ENCODE assay signal across 8 cellular contexts in the genomic region with DNA sequence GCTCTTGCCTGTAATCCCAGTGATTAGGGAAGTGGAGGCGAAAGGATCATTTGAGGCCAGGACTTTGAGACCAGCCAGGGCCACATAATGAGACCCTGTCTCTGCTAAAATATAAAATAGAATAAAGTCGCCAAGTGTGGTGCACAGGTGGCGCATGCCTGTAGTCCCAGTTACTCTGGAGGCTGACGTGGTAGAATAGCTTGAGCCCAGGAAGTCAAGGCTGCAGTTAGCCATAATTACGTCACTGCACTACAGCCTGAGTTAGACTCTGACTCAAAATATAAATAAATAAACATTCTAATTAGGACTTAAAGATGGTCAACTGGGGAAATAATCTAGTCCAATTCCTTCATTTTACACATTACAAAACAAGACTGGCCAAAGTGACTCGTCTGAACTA. TPM values are rescaled to one million over a fixed set of nuclear protein-coding genes. Genes with fewer than 3 reads are reported as not detected.
DNase-seq lines count a peak whose midpoint lies in the region; ATAC-seq, FAIRE-seq and TF ChIP-seq lines count a peak whose summit lies in the region.

No MANE protein-coding gene starts in this region.

- H3K36me3 ChIP-seq in Karpas-422 (ENCODE audit: insufficient read depth, low read length) (peaks cover 30% of the 10 kb centered on the region), osteoblast (ENCODE audit: insufficient read depth, low read length) (peaks cover 38% of the 10 kb centered on the region)

- H3K4me3 ChIP-seq in Karpas-422 (ENCODE audit: low read length) (peak overlapping the region; percentile 84), osteoblast (ENCODE audit: insufficient read depth, low read length) (peak overlapping the region; percentile 100)

- FAIRE-seq in HTR-8/SVneo (lab: Jason Lieb, UNC) = no peak

- H2AFZ ChIP-seq in Karpas-422 (ENCODE audit: low read length) = no peak overlapping the region
- H2AFZ ChIP-seq in osteoblast (ENCODE audit: low read length) = peak overlapping the region; percentile 76

- peak overlapping the region; percentile 85 for H3K9ac ChIP-seq in Karpas-422 (ENCODE audit: low read length)

- peak overlapping the region; percentile 50 for H3K27ac ChIP-seq in Karpas-422 (ENCODE audit: low read length)
- peak overlapping the region; percentile 100 for H3K27ac ChIP-seq in osteoblast (ENCODE audit: low read depth, low read length)

- H3K4me1 ChIP-seq in Karpas-422 (ENCODE audit: low read length) (peaks cover 14% of the 10 kb centered on the region), osteoblast (ENCODE audit: insufficient read depth, low read length) (peaks cover 8% of the 10 kb centered on the region)

- H3K79me2 ChIP-seq in Karpas-422 (ENCODE audit: low read length) (peaks cover 29% of the 10 kb centered on the region), osteoblast (ENCODE audit: insufficient read depth, low read length) (peaks cover 33% of the 10 kb centered on the region)

- H3K27me3 ChIP-seq in Karpas-422 (ENCODE audit: low read length) (no peaks in the 10 kb centered on the region), osteoblast (ENCODE audit: insufficient read depth, low read length) (no peaks in the 10 kb centered on the region)

- no peaks in the 10 kb centered on the region; the same call in 1 of the 2 replicates for H3K9me2 ChIP-seq in Karpas-422 (replicated peaks; ENCODE audit: insufficient read depth, low read length)

- H3K4me2 ChIP-seq in Karpas-422 (ENCODE audit: low read depth, low read length, poor library complexity, severe bottlenecking) (peak overlapping the region; percentile 75), osteoblast (ENCODE audit: insufficient read depth, low read length) (peak overlapping the region; percentile 93)

- peaks cover 21% of the 10 kb centered on the region; the same call in 1 of the 2 replicates for H4K20me1 ChIP-seq in Karpas-422 (ENCODE audit: insufficient read depth, low read depth, low read length)
- H4K20me1 ChIP-seq in osteoblast (ENCODE audit: insufficient read depth, low read length) = peaks cover 16% of the 10 kb centered on the region

- no peak for TF ChIP-seq CTCF in osteoblast (IDR thresholded peaks at IDR 0.05; ENCODE audit: extremely low read depth, low read depth, low read length)

- DNase-seq in SKM-1 treated with dmso at 0.1 percent for 144 hours (lab: John Stamatoyannopoulos, UW; ENCODE audit: unreplicated experiment) = peak; percentile 3
- DNase-seq in SKM-1 (lab: John Stamatoyannopoulos, UW; ENCODE audit: unreplicated experiment) = no peak
- DNase-seq in Karpas-422 = peak; percentile 70
- DNase-seq in activated CD4-positive, alpha-beta T cell treated with anti-CD3 and anti-CD28 coated beads for 4 hours = peak; percentile 23 to 40
- peak; percentile 71 for DNase-seq in fibroblast of gingiva (ENCODE audit: low read depth)
- no peak for DNase-seq in osteoblast (ENCODE audit: insufficient read length, low spot score, missing footprints)
- DNase-seq in HTR-8/SVneo (ENCODE audit: insufficient read length, low spot score) = no peak

- H3K9me3 ChIP-seq in Karpas-422 (ENCODE audit: low read length) (no peaks in the 10 kb centered on the region), osteoblast (ENCODE audit: low read depth, low read length) (no peaks in the 10 kb centered on the region)

- ATAC-seq in HG02588 (IDR thresholded peaks at IDR 0.05; ENCODE audit: unreplicated experiment) = no peak

RNA-seq across cellular contexts. Expression of a gene that starts 0.8 kb away (rescaled TPM):
- 405 and 471 TPM in 2 replicates for total RNA-seq in Karpas-422 (2014; rRNA removed; shearing (Covaris generic); ENCODE audit: low replicate concordance)
- total RNA-seq in osteoblast = 183 and 202 TPM in 2 replicates

RNA-seq across cellular contexts. Expression of a gene that starts 10.7 kb away (rescaled TPM):
- not detected in 2 replicates for total RNA-seq in Karpas-422 (2014; rRNA removed; shearing (Covaris generic); ENCODE audit: low replicate concordance)
- total RNA-seq in osteoblast = not detected in 2 replicates

RNA-seq across cellular contexts. Expression of a gene that starts 12.8 kb away (rescaled TPM):
- total RNA-seq in Karpas-422 (2014; rRNA removed; shearing (Covaris generic); ENCODE audit: low replicate concordance) = 0.22 and 2.8 TPM in 2 replicates
- 1.8 and 2.1 TPM in 2 replicates for total RNA-seq in osteoblast

RNA-seq across cellular contexts. Expression of a gene that starts 41.4 kb away (rescaled TPM):
- total RNA-seq in Karpas-422 (2014; rRNA removed; shearing (Covaris generic); ENCODE audit: low replicate concordance) = 109 and 146 TPM in 2 replicates
- 230 and 231 TPM in 2 replicates for total RNA-seq in osteoblast

RNA-seq across cellular contexts. Expression of a gene that starts 53.9 kb away (rescaled TPM):
- 149 and 174 TPM in 2 replicates for total RNA-seq in Karpas-422 (2014; rRNA removed; shearing (Covaris generic); ENCODE audit: low replicate concordance)
- total RNA-seq in osteoblast = 130 and 141 TPM in 2 replicates

Comparison
In these comparisons a context has a peak if more than half of its experiments do, and no peak if none do; other contexts are left out.
1. DNase-seq: peak in SKM-1 treated with dmso at 0.1 percent for 144 hours (single experiment), Karpas-422 (single experiment), activated CD4-positive, alpha-beta T cell treated with anti-CD3 and anti-CD28 coated beads for 4 hours (2 of 2) and fibroblast of gingiva (single experiment); none in SKM-1 (single experiment), osteoblast (single experiment) and HTR-8/SVneo (single experiment).